Comparison of ENCODE assay signal across 9 cellular contexts in the genomic region with DNA sequence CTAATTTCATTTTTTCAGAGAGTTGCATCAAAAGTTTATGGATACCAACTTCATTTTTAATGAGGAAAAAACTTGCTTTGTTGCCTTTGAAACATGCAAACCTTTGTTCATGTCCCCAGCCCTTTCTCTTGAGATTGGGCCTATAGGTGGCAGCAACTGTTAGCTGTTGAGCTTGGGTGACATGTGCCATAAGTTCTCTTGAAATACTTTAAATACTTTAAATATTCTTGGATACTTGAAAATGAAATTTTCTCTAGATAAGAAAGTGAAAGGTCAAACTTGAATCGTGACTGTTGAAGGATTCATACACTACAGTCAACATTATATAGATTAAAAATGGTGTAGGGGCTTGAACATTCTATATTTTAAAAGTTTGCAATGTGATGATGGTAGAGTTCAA.
DNase-seq lines count a peak whose midpoint lies in the region; ATAC-seq and TF ChIP-seq lines count a peak whose summit lies in the region.
"Had no signal": no experiment of that assay in that cellular context is flagged by ENCODE, and none has a peak within 500 bp of the region (broad histone marks: within the 10 kb centered on the region; RNA-seq: fewer than 3 reads in every experiment).

No MANE protein-coding gene starts in this region.

- no peak overlapping the region for H3K27ac ChIP-seq in AG04450 (ENCODE audit: low read depth, low read length)
- H3K27ac ChIP-seq in effector memory CD4-positive, alpha-beta T cell (ENCODE audit: insufficient read depth, low read length, poor library complexity, severe bottlenecking): no peak overlapping the region

- no peak overlapping the region for H3K4me3 ChIP-seq in AG04450 (ENCODE audit: low read depth, low read length)
- no peak overlapping the region for H3K4me3 ChIP-seq in lower leg skin (ENCODE audit: low read depth, poor library complexity, severe bottlenecking)
- H3K4me3 ChIP-seq in effector memory CD4-positive, alpha-beta T cell (ENCODE audit: insufficient read depth, low read depth, low read length, poor library complexity, severe bottlenecking): no peak overlapping the region

- POLR2A ChIA-PET in AG04450 (lab: Yijun Ruan, JAX): interaction anchor here (0.5 to 0.7 kb wide), 2 partner anchors 515 to 559 kb away, joined by 3 read pairs; no protein-coding TSS in a partner anchor

- no peaks in the 10 kb centered on the region for H3K27me3 ChIP-seq in AG04450 (ENCODE audit: control insufficient read depth, insufficient read depth, low read length)
- H3K27me3 ChIP-seq in effector memory CD4-positive, alpha-beta T cell (replicated peaks; ENCODE audit: control insufficient read depth, insufficient read depth, low read length, poor library complexity, severe bottlenecking): no peaks in the 10 kb centered on the region

- TF ChIP-seq CTCF in AG04450 (IDR thresholded peaks at IDR 0.05; ENCODE audit: low read depth, low read length): peak; percentile 76
- peak; percentile 96 for TF ChIP-seq CTCF in chondrocyte (IDR thresholded peaks at IDR 0.05)
- no peak for TF ChIP-seq CTCF in lower leg skin (IDR thresholded peaks at IDR 0.05)

- H3K27ac Mint-ChIP-seq in chondrocyte (ENCODE audit: unreplicated experiment): no peak overlapping the region
- H3K27ac Mint-ChIP-seq: memory B cell had no signal

- peak; percentile 47 for DNase-seq in AG04450 (ENCODE audit: low read depth, low spot score)
- DNase-seq in NCI-H345 (lab: John Stamatoyannopoulos, UW): peak; percentile 18
- no peak for DNase-seq in chondrocyte (ENCODE audit: low spot score)
- peak; percentile 80 for DNase-seq in medulla oblongata (ENCODE audit: extremely low spot score)
- DNase-seq in NCI-H1105 treated with DMSO at 0.1 percent for 48 hours (lab: John Stamatoyannopoulos, UW): no peak
- DNase-seq in lower leg skin (ENCODE audit: low spot score in 2 of 2): no peak
- DNase-seq in effector memory CD4-positive, alpha-beta T cell: no peak

- H3K4me1 ChIP-seq in effector memory CD4-positive, alpha-beta T cell (ENCODE audit: control insufficient read depth, insufficient read depth, low read length, poor library complexity, severe bottlenecking): no peaks in the 10 kb centered on the region

- 42 to 43% methylated on average over 1 of the region's 1 CpG for WGBS in lower leg skin, 2 donors

- peak; percentile 41 for ATAC-seq in GM18858 (IDR thresholded peaks at IDR 0.05; ENCODE audit: unreplicated experiment)

- no peaks in the 10 kb centered on the region for H3K36me3 ChIP-seq in effector memory CD4-positive, alpha-beta T cell (ENCODE audit: control insufficient read depth, insufficient read depth, low read length)

- H3K4me3 Mint-ChIP-seq in chondrocyte (ENCODE audit: unreplicated experiment): no peak overlapping the region
- H3K4me3 Mint-ChIP-seq: memory B cell had no signal

- CTCF ChIA-PET in AG04450 (lab: Charles Lee): interaction anchor here (1.2 to 2.1 kb wide), 3 partner anchors 9 to 590 kb away, joined by 5 to 12 read pairs (median 6); no protein-coding TSS in a partner anchor

- intact Hi-C loops in lower leg skin (cut with DNase I; ENCODE audit: low total_unique reads): no loop called here

- H3K4me1 Mint-ChIP-seq in chondrocyte (ENCODE audit: low read depth): peaks cover 29% of the 10 kb centered on the region
- H3K4me1 Mint-ChIP-seq: memory B cell had no signal

- no peak for TF ChIP-seq POLR2A in lower leg skin (IDR thresholded peaks at IDR 0.05)

- H3K36me3 Mint-ChIP-seq in chondrocyte (ENCODE audit: low read depth): peaks cover 5% of the 10 kb centered on the region
- H3K36me3 Mint-ChIP-seq: memory B cell had no signal

- peaks cover 7% of the 10 kb centered on the region for H3K9me3 Mint-ChIP-seq in chondrocyte (ENCODE audit: low read depth)

- H3K9me3 ChIP-seq in AG04450 (ENCODE audit: control insufficient read depth, insufficient read depth, low read length): peaks cover 3% of the 10 kb centered on the region; the same call in 1 of the 2 replicates
- H3K9me3 ChIP-seq in effector memory CD4-positive, alpha-beta T cell (ENCODE audit: control insufficient read depth, low read length): no peaks in the 10 kb centered on the region

- no peaks in the 10 kb centered on the region for H3K27me3 Mint-ChIP-seq in chondrocyte (ENCODE audit: low read depth)

Comparison
In these comparisons a context has a peak if more than half of its experiments do, and no peak if none do; other contexts are left out.
1. DNase-seq: peak in AG04450 (single experiment), NCI-H345 (single experiment) and medulla oblongata (single experiment); none in chondrocyte (single experiment), NCI-H1105 treated with DMSO at 0.1 percent for 48 hours (single experiment), lower leg skin (0 of 2) and effector memory CD4-positive, alpha-beta T cell (0 of 3).
2. CTCF ChIP-seq: peak in AG04450 (single experiment) and chondrocyte (single experiment); none in lower leg skin (0 of 3).